Comparison of ENCODE assay signal across 9 cellular contexts in genomic region chr15:67110400-67110799, GRCh38. TPM values are rescaled to one million over a fixed set of nuclear protein-coding genes. Genes with fewer than 3 reads are reported as not detected.
DNase-seq lines count a peak whose midpoint lies in the region; ATAC-seq, FAIRE-seq and TF ChIP-seq lines count a peak whose summit lies in the region.
"Had no signal": no experiment of that assay in that cellular context is flagged by ENCODE, and none has a peak within 500 bp of the region (broad histone marks: within the 10 kb centered on the region; RNA-seq: fewer than 3 reads in every experiment).

No MANE protein-coding gene starts in this region.

- WGBS in body of pancreas, 2 donors, result 92 to 95% methylated on average over 4 of the region's 4 CpGs
- 74 to 97% methylated on average over 4 of the region's 4 CpGs for WGBS in sigmoid colon, 2 donors

- intact Hi-C loops in body of pancreas (cut with DNase I) (no loop called here), sigmoid colon (cut with DNase I) (no loop called here)

- TF ChIP-seq EP300 in sigmoid colon (IDR thresholded peaks at IDR 0.05), result no peak

- H3K9me3 ChIP-seq in body of pancreas (no peaks in the 10 kb centered on the region), sigmoid colon (no peaks in the 10 kb centered on the region)

- no peaks in the 10 kb centered on the region for H3K27me3 ChIP-seq in body of pancreas
- H3K27me3 ChIP-seq in sigmoid colon, result no peaks in the 10 kb centered on the region

- peak; percentile 70 for FAIRE-seq in GM18507 (lab: Jason Lieb, UNC)

- no peak for TF ChIP-seq POLR2A in body of pancreas (IDR thresholded peaks at IDR 0.05)
- TF ChIP-seq POLR2A in sigmoid colon (IDR thresholded peaks at IDR 0.05), result no peak

- no peaks in the 10 kb centered on the region for H3K36me3 ChIP-seq in body of pancreas (replicated peaks in 1 of 2; ENCODE audit: insufficient read depth in 1 of 2, low read depth in 2 of 2)
- no peaks in the 10 kb centered on the region for H3K36me3 ChIP-seq in sigmoid colon

- H3K27ac ChIP-seq in body of pancreas (peak overlapping the region; percentile 45 to 90 (median 86)), sigmoid colon (peak overlapping the region in 3 of 4 donors; percentile 32 to 88 (median 84))

- TF ChIP-seq CTCF in body of pancreas (IDR thresholded peaks at IDR 0.05), result no peak
- TF ChIP-seq CTCF in sigmoid colon (IDR thresholded peaks at IDR 0.05), result no peak

- H3K4me3 ChIP-seq in body of pancreas, result no peak overlapping the region
- H3K4me3 ChIP-seq in sigmoid colon, result no peak overlapping the region

- peaks cover 58% of the 10 kb centered on the region for H3K4me1 ChIP-seq in body of pancreas
- peaks cover 0 to 63% (median 62%) of the 10 kb centered on the region in 4 donors for H3K4me1 ChIP-seq in sigmoid colon

- peak; percentile 42 for ATAC-seq in HG02884 (IDR thresholded peaks at IDR 0.05; ENCODE audit: unreplicated experiment)
- no peak for ATAC-seq in body of pancreas
- ATAC-seq in HG02798 (IDR thresholded peaks at IDR 0.05; ENCODE audit: poor library complexity, unreplicated experiment), result no peak
- no peak for ATAC-seq in GM21723 (IDR thresholded peaks at IDR 0.05; ENCODE audit: unreplicated experiment)

- DNase-seq in GM18507 (ENCODE audit: extremely low spot score, insufficient read length, low read depth) (no peak), body of pancreas (no peak), sigmoid colon (no peak), NCI-H1417 (lab: John Stamatoyannopoulos, UW) (no peak)
- DNase-seq: effector CD4-positive, alpha-beta T cell; stimulated activated naive CD8-positive, alpha-beta T cell treated with anti-CD3 and anti-CD28 coated beads, Interleukin-15, Interleukin-2, amounts not matched to agents 100 U/mL and 50 U/mL, for 24 hours had no signal

RNA-seq across cellular contexts. Expression of gene SMAD3, which starts 45.0 kb away (rescaled TPM):
- 10 to 100 TPM; 19.7 to 52.4 TPM for total RNA-seq in body of pancreas
- total RNA-seq in sigmoid colon, result 10 to 100 TPM; 17.8 to 28.2 (median 18.4) TPM
- 10 to 100 TPM; 12.5 to 23.2 (median 13.8) TPM for polyA plus RNA-seq in sigmoid colon
